In the genomic region with DNA sequence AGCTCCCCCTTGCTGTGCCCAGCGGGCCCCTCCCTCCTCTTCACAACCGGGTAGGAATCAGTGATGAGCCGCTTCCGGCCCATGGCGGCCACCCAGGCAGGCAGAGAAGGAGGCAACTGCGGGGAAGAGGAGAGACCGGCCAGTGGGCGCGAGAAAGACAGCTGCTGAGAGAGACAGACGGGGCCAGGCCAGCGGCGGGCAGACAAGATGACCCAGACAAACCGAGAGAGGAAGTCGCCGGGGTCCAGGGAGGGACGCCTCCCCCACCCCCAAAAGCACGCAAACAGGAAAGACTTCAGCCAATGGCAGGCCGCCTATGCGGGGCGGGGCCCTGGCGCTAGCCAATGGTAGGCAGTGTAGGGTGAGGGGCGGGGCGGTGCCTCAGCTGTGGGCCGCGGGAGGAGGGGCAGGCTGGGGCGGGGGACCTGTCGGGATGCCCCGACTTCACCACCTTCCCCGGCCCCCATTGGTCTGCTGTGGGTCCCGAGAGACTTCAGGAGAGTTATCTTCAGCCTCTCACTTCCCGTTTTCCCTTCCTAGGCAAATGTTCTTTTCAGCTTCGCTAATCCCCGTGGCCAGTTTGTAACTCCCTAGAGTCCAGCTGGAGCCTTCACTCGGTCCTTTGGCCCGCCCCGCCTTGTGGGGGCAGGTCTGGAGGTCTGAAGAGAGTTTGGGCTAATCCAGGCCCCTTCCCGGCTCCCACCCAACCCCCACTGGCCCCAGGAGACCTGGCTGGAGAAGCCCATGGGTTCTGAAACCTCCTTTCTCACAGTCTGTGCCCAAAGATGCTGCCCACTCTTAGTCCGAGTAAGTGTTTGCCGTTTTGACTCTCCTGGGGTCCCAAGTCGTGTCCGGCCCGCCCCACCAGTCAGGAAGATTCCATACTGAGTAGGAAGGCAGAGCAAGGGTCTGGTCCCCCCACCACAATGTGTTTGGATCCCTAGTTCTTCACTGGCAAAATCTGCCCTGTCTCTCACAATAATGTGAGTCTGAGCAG, we compare ENCODE assay signal across 8 cellular contexts. TPM values are rescaled to one million over a fixed set of nuclear protein-coding genes. Genes with fewer than 3 reads are reported as not detected.
DNase-seq lines count a peak whose midpoint lies in the region; ATAC-seq lines count a peak whose summit lies in the region.

Gene POLD4 (minus strand): TSS at position 230 of the 997 bp plus-strand sequence. CDS start 147 bp downstream, at position 83.

- peak within 1 kb of the TSS; percentile 99 for H3K4me2 ChIP-seq in BLaER1

- DNase-seq in NCI-H526 (lab: John Stamatoyannopoulos, UW) (peak; percentile 92 to 98), left colon (peak; percentile 99 to 100)
- DNase-seq in activated CD4-positive, alpha-beta T cell treated with anti-CD3 and anti-CD28 coated beads for 48 hours, result peak; percentile 97
- DNase-seq in stimulated activated CD4-positive, alpha-beta T cell treated with anti-CD3 and anti-CD28 coated beads, Interleukin-1b, Interleukin-23, amount 100 ng/mL, for 4 hours (ENCODE audit: low read depth in 2 of 2), result peak; percentile 92 to 96

- H3K27me3 ChIP-seq in BLaER1, result no peaks in the 10 kb centered on the region

- no peaks in the 10 kb centered on the region for H3K9me3 ChIP-seq in BLaER1

- peak; percentile 72 for ATAC-seq in GM19328 (IDR thresholded peaks at IDR 0.05; ENCODE audit: unreplicated experiment)
- peak; percentile 53 for ATAC-seq in HG03469 (IDR thresholded peaks at IDR 0.05; ENCODE audit: unreplicated experiment)
- ATAC-seq in left colon, result peak; percentile 68

- H3K9ac ChIP-seq in BLaER1, result peak within 1 kb of the TSS; percentile 87

- intact Hi-C loops in left colon (cut with DNase I, micrococcal nuclease), result no loop called here

- H3K27ac ChIP-seq in BLaER1, result peak within 1 kb of the TSS; percentile 95
- H3K27ac ChIP-seq in cingulate gyrus (ENCODE audit: low read depth, low read length), result peak within 1 kb of the TSS; percentile 99

- H4K20me1 ChIP-seq in BLaER1, result no peaks in the 10 kb centered on the region

- peaks cover 80% of the 10 kb centered on the region for H3K4me1 ChIP-seq in BLaER1

- H3K36me3 ChIP-seq in BLaER1, result no peaks in the 10 kb centered on the region

- peak within 1 kb of the TSS; percentile 75 for H3K4me3 ChIP-seq in BLaER1

RNA-seq across cellular contexts. Expression of gene POLD4, which starts in this region (rescaled TPM):
- total RNA-seq in left colon, result 100 to 1,000 TPM; 237 to 262 TPM

Comparison
In these comparisons a context has a peak if more than half of its experiments do, and no peak if none do; other contexts are left out.
1. Peak in every context shown above with its lines: DNase-seq, ATAC-seq, H3K4me3 ChIP-seq and H3K27ac ChIP-seq.